6 cellular contexts compared by ENCODE assay signal in genomic region chr16:426115-426905, GRCh38. TPM values are rescaled to one million over a fixed set of nuclear protein-coding genes. Genes with fewer than 3 reads are reported as not detected.
DNase-seq lines count a peak whose midpoint lies in the region; ATAC-seq lines count a peak whose summit lies in the region.

No MANE protein-coding gene starts in this region.

- ATAC-seq in left colon (peak; percentile 10), GM18870 (IDR thresholded peaks at IDR 0.05; ENCODE audit: unreplicated experiment) (no peak)

- DNase-seq in NCI-H748 (lab: John Stamatoyannopoulos, UW; ENCODE audit: unreplicated experiment) (peak; percentile 26), NCI-H748 treated with DMSO at 0.1 percent for 48 hours (lab: John Stamatoyannopoulos, UW) (no peak), left colon (peak in 1 of 2 donors; percentile 38), OCI-M2 (lab: John Stamatoyannopoulos, UW; ENCODE audit: unreplicated experiment) (no peak)
- peak; percentile 6 for DNase-seq in activated CD4-positive, alpha-beta T cell treated with anti-CD3 and anti-CD28 coated beads, Interleukin-2, amount 50 U/mL, for 1 hour

- intact Hi-C loops in left colon (cut with DNase I, micrococcal nuclease): no loop called here

RNA-seq across cellular contexts. Expression of gene RAB11FIP3, which starts 0.9 kb away (rescaled TPM):
- total RNA-seq in left colon: 10 to 100 TPM; 21.2 to 23.2 TPM

RNA-seq across cellular contexts. Expression of gene DECR2, which starts 24.6 kb away (rescaled TPM):
- total RNA-seq in left colon: 10 to 100 TPM; 60.6 to 61.8 TPM

RNA-seq across cellular contexts. Expression of gene NME4, which starts 29.3 kb away (rescaled TPM):
- total RNA-seq in left colon: 10 to 100 TPM; 38.4 to 39.1 TPM

RNA-seq across cellular contexts. Expression of gene PGAP6, which starts 44.5 kb away (rescaled TPM):
- total RNA-seq in left colon: 100 to 1,000 TPM; 116 to 130 TPM

RNA-seq across cellular contexts. Expression of gene MRPL28, which starts 56.0 kb away (rescaled TPM):
- total RNA-seq in left colon: 10 to 100 TPM; 47.7 to 48.2 TPM

Comparison
In these comparisons a context has a peak if more than half of its experiments do, and no peak if none do; other contexts are left out.
1. DNase-seq: peak in NCI-H748 (single experiment) and activated CD4-positive, alpha-beta T cell treated with anti-CD3 and anti-CD28 coated beads, Interleukin-2, amount 50 U/mL, for 1 hour (single experiment); none in NCI-H748 treated with DMSO at 0.1 percent for 48 hours (single experiment) and OCI-M2 (single experiment).